Comparison of ENCODE assay signal across 12 cellular contexts in genomic region chr2:52416340-52416739, GRCh38.
DNase-seq lines count a peak whose midpoint lies in the region; ATAC-seq and TF ChIP-seq lines count a peak whose summit lies in the region.
"Had no signal": no experiment of that assay in that cellular context is flagged by ENCODE, and none has a peak within 500 bp of the region (broad histone marks: within the 10 kb centered on the region; RNA-seq: fewer than 3 reads in every experiment).

No MANE protein-coding gene starts in this region.

- no peaks in the 10 kb centered on the region for H3K79me2 ChIP-seq in OCI-LY3 (ENCODE audit: low read length)

- H3K27me3 ChIP-seq in OCI-LY3 (ENCODE audit: low read depth, low read length) = no peaks in the 10 kb centered on the region

- H3K4me3 ChIP-seq in OCI-LY3 (ENCODE audit: low read length) (no peak overlapping the region), epithelial cell of esophagus (ENCODE audit: low read length) (no peak overlapping the region)
- H3K4me3 ChIP-seq: thoracic aorta had no signal

- no peak for ATAC-seq in GM18868 (IDR thresholded peaks at IDR 0.05; ENCODE audit: unreplicated experiment)

- H4K20me1 ChIP-seq in OCI-LY3 (ENCODE audit: insufficient read depth, low read length) = no peaks in the 10 kb centered on the region

- H3K4me1 ChIP-seq in OCI-LY3 (ENCODE audit: low read length) = no peaks in the 10 kb centered on the region

- no peaks in the 10 kb centered on the region for H3K9me3 ChIP-seq in OCI-LY3 (ENCODE audit: insufficient read depth, low read length)
- H3K9me3 ChIP-seq: thoracic aorta had no signal

- no peak overlapping the region for H3K27ac ChIP-seq in OCI-LY3 (ENCODE audit: low read length)
- H3K27ac ChIP-seq: thoracic aorta had no signal

- 0 out of 2 replicates have a peak overlapping the region, but pooled peaks have one; percentile 32 for H2AFZ ChIP-seq in OCI-LY3 (ENCODE audit: low read depth, low read length)

- no peak overlapping the region for H3K9ac ChIP-seq in OCI-LY3 (ENCODE audit: low read length)

- DNase-seq in NCI-H446 treated with DMSO at 0.1 percent for 48 hours (lab: John Stamatoyannopoulos, UW) = peak; percentile 5
- DNase-seq in NCI-H446 (lab: John Stamatoyannopoulos, UW) = no peak
- peak; percentile 9 for DNase-seq in epithelial cell of esophagus (ENCODE audit: low read depth)
- DNase-seq in renal cortical epithelial cell (ENCODE audit: low read depth) = peak; percentile 6
- DNase-seq in NCI-H187 treated with DMSO at 0.1 percent for 48 hours (lab: John Stamatoyannopoulos, UW) = no peak
- DNase-seq in EL = no peak
- DNase-seq: activated naive CD8-positive, alpha-beta T cell treated with anti-CD3 and anti-CD28 coated beads, Interleukin-2, amount 10 ng/mL, durations not matched to agents 7 days and 5 days; effector CD8-positive, alpha-beta T cell; NK-92 treated with Interleukin-12 subunit alpha and Interleukin-12 subunit beta, amount 100 ng/mL, for 24 hours had no signal

- no peaks in the 10 kb centered on the region for H3K36me3 ChIP-seq in OCI-LY3 (replicated peaks; ENCODE audit: low read depth, low read length)
- H3K36me3 ChIP-seq: thoracic aorta had no signal

- peak; percentile 51 for TF ChIP-seq CTCF in OCI-LY3 (IDR thresholded peaks at IDR 0.05; ENCODE audit: low read depth, low read length)
- TF ChIP-seq CTCF in epithelial cell of esophagus (IDR thresholded peaks at IDR 0.05; ENCODE audit: insufficient read depth, low read depth, low read length, missing control alignments) = peak; percentile 16

- H3K4me2 ChIP-seq in OCI-LY3 (ENCODE audit: low read length) = 0 out of 2 replicates have a peak overlapping the region, but pooled peaks have one; percentile 11

Comparison
In these comparisons a context has a peak if more than half of its experiments do, and no peak if none do; other contexts are left out.
1. DNase-seq: peak in NCI-H446 treated with DMSO at 0.1 percent for 48 hours (single experiment), epithelial cell of esophagus (single experiment) and renal cortical epithelial cell (single experiment); none in NCI-H446 (0 of 2), NCI-H187 treated with DMSO at 0.1 percent for 48 hours (single experiment) and EL (single experiment).